In genomic region chr2:52107124-52107523, GRCh38 we compare ENCODE assay signal across 22 cellular contexts.
A peak's percentile ranks its signal among the peaks of the same experiment; 100 is the strongest.
DNase-seq lines count a peak whose midpoint lies in the region; ATAC-seq and TF ChIP-seq lines count a peak whose summit lies in the region.
"Had no signal": no experiment of that assay in that cellular context is flagged by ENCODE, and none has a peak within 500 bp of the region (broad histone marks: within the 10 kb centered on the region; RNA-seq: fewer than 3 reads in every experiment).

No MANE protein-coding gene starts in this region.

- H3K27ac Mint-ChIP-seq in activated naive CD8-positive, alpha-beta T cell treated with anti-CD3 and anti-CD28 coated beads, Interleukin-2, amount 50 U/mL, for 24 hours = no peak overlapping the region
- H3K27ac Mint-ChIP-seq: CD8-positive, alpha-beta memory T cell; IgD-negative memory B cell had no signal

- ATAC-seq in foreskin keratinocyte = no peak
- ATAC-seq in activated naive CD8-positive, alpha-beta T cell treated with anti-CD3 and anti-CD28 coated beads, Interleukin-2, amount 50 U/mL, for 24 hours = no peak

- H3K36me3 ChIP-seq in WERI-Rb-1 = no peaks in the 10 kb centered on the region
- no peaks in the 10 kb centered on the region for H3K36me3 ChIP-seq in vagina
- H3K36me3 ChIP-seq in ascending aorta = no peaks in the 10 kb centered on the region

- H3K27ac ChIP-seq in WERI-Rb-1 (no peak overlapping the region), foreskin keratinocyte (no peak overlapping the region), vagina (no peak overlapping the region), ascending aorta (no peak overlapping the region)
- H3K27ac ChIP-seq: C4-2B, PC-9 had no signal

- H3K9me3 ChIP-seq in WERI-Rb-1 (ENCODE audit: severe bottlenecking) (no peaks in the 10 kb centered on the region), vagina (no peaks in the 10 kb centered on the region), ascending aorta (no peaks in the 10 kb centered on the region)
- H3K9me3 ChIP-seq: SK-N-SH had no signal

- intact Hi-C loops in vagina (cut with DNase I) (no loop called here), ascending aorta (cut with DNase I) (no loop called here)

- no peaks in the 10 kb centered on the region for H3K4me1 Mint-ChIP-seq in activated naive CD8-positive, alpha-beta T cell treated with anti-CD3 and anti-CD28 coated beads, Interleukin-2, amount 50 U/mL, for 24 hours
- H3K4me1 Mint-ChIP-seq: CD8-positive, alpha-beta memory T cell had no signal

- no peak for TF ChIP-seq POLR2A in vagina (IDR thresholded peaks at IDR 0.05)

- no peak overlapping the region for H3K4me3 Mint-ChIP-seq in activated naive CD8-positive, alpha-beta T cell treated with anti-CD3 and anti-CD28 coated beads, Interleukin-2, amount 50 U/mL, for 24 hours
- H3K4me3 Mint-ChIP-seq: CD8-positive, alpha-beta memory T cell; IgD-negative memory B cell had no signal

- H3K9me3 Mint-ChIP-seq in activated naive CD8-positive, alpha-beta T cell treated with anti-CD3 and anti-CD28 coated beads, Interleukin-2, amount 50 U/mL, for 24 hours = peaks cover 14% of the 10 kb centered on the region

- TF ChIP-seq CTCF in WERI-Rb-1 (IDR thresholded peaks at IDR 0.05; ENCODE audit: low read depth, low read length) (no peak), foreskin keratinocyte (conservative IDR thresholded peaks at IDR 0.05) (no peak), vagina (IDR thresholded peaks at IDR 0.05) (no peak), ascending aorta (IDR thresholded peaks at IDR 0.05) (no peak)

- DNase-seq in NOMO-1 treated with DMSO at 0.1 percent for 48 hours (lab: John Stamatoyannopoulos, UW; ENCODE audit: unreplicated experiment) (peak; percentile 16), NOMO-1 treated with dmso at 0.1 percent for 144 hours (lab: John Stamatoyannopoulos, UW; ENCODE audit: unreplicated experiment) (no peak), NCI-H524 (lab: John Stamatoyannopoulos, UW) (peak; percentile 87 to 98), WERI-Rb-1 (peak; percentile 63), foreskin keratinocyte (no peak), vagina (ENCODE audit: extremely low spot score in 2 of 2) (no peak), ascending aorta (ENCODE audit: low spot score in 2 of 2) (no peak)
- no peak for DNase-seq in activated naive CD8-positive, alpha-beta T cell treated with anti-CD3 and anti-CD28 coated beads, Interleukin-2, amount 50 U/mL, for 24 hours
- DNase-seq: 8988T; Calu3; CD8-positive, alpha-beta memory T cell; DMS79; NCI-H1092; NCI-H1436; NCI-H187 treated with DMSO at 0.1 percent for 48 hours; NCI-H226; NCI-H510A treated with DMSO at 0.1 percent for 48 hours; PC-9; SIG-M5; SK-N-SH had no signal

- no peaks in the 10 kb centered on the region for H3K36me3 Mint-ChIP-seq in activated naive CD8-positive, alpha-beta T cell treated with anti-CD3 and anti-CD28 coated beads, Interleukin-2, amount 50 U/mL, for 24 hours (ENCODE audit: low read depth)
- H3K36me3 Mint-ChIP-seq: CD8-positive, alpha-beta memory T cell; IgD-negative memory B cell had no signal

- H3K4me3 ChIP-seq in WERI-Rb-1 (ENCODE audit: low read depth, low read length) (no peak overlapping the region), vagina (no peak overlapping the region), ascending aorta (no peak overlapping the region)
- H3K4me3 ChIP-seq: PC-9 had no signal

- H3K27me3 Mint-ChIP-seq in activated naive CD8-positive, alpha-beta T cell treated with anti-CD3 and anti-CD28 coated beads, Interleukin-2, amount 50 U/mL, for 24 hours = no peaks in the 10 kb centered on the region
- H3K27me3 Mint-ChIP-seq: CD8-positive, alpha-beta memory T cell; IgD-negative memory B cell had no signal

- no peaks in the 10 kb centered on the region for H3K27me3 ChIP-seq in WERI-Rb-1 (ENCODE audit: insufficient read depth, low read depth, severe bottlenecking)
- no peaks in the 10 kb centered on the region for H3K27me3 ChIP-seq in foreskin keratinocyte
- H3K27me3 ChIP-seq in vagina = no peaks in the 10 kb centered on the region
- no peaks in the 10 kb centered on the region for H3K27me3 ChIP-seq in ascending aorta

- H3K4me1 ChIP-seq in foreskin keratinocyte = no peaks in the 10 kb centered on the region
- no peaks in the 10 kb centered on the region for H3K4me1 ChIP-seq in vagina
- H3K4me1 ChIP-seq in ascending aorta = no peaks in the 10 kb centered on the region

Comparison
In these comparisons a context has a peak if more than half of its experiments do, and no peak if none do; other contexts are left out.
1. DNase-seq: peak in NOMO-1 treated with DMSO at 0.1 percent for 48 hours (single experiment), NCI-H524 (2 of 2) and WERI-Rb-1 (single experiment); none in NOMO-1 treated with dmso at 0.1 percent for 144 hours (single experiment), foreskin keratinocyte (0 of 2), vagina (0 of 2), ascending aorta (0 of 2) and activated naive CD8-positive, alpha-beta T cell treated with anti-CD3 and anti-CD28 coated beads, Interleukin-2, amount 50 U/mL, for 24 hours (single experiment).